ENCODE assay signal across 14 cellular contexts in genomic region chr2:9318461-9319337, GRCh38.
DNase-seq lines count a peak whose midpoint lies in the region; ATAC-seq, FAIRE-seq and TF ChIP-seq lines count a peak whose summit lies in the region.
"Had no signal": no experiment of that assay in that cellular context is flagged by ENCODE, and none has a peak within 500 bp of the region (broad histone marks: within the 10 kb centered on the region; RNA-seq: fewer than 3 reads in every experiment).

No MANE protein-coding gene starts in this region.

- H3K36me3 Mint-ChIP-seq in nephron progenitor cell (ENCODE audit: low read depth) (peaks cover 38% of the 10 kb centered on the region), CD14-positive monocyte (peaks cover 2 to 3% of the 10 kb centered on the region in 2 donors)

- no peak for TF ChIP-seq CTCF in fibroblast of villous mesenchyme (IDR thresholded peaks at IDR 0.05; ENCODE audit: insufficient read depth, low read depth, low read length)
- TF ChIP-seq CTCF in nephron progenitor cell (IDR thresholded peaks at IDR 0.05) = no peak
- no peak for TF ChIP-seq CTCF in omental fat pad (IDR thresholded peaks at IDR 0.05)
- TF ChIP-seq CTCF in CD14-positive monocyte (IDR thresholded peaks at IDR 0.05) = no peak

- no peak for DNase-seq in Right ventricle myocardium inferior (ENCODE audit: missing footprints)
- no peak for DNase-seq in cardiac septum (ENCODE audit: low spot score)
- DNase-seq in fibroblast of villous mesenchyme (ENCODE audit: low read depth) = peak; percentile 52
- no peak for DNase-seq in nephron progenitor cell
- no peak for DNase-seq in omental fat pad (ENCODE audit: low spot score)
- no peak for DNase-seq in CD14-positive monocyte (ENCODE audit: low spot score)
- DNase-seq in GM19239 (ENCODE audit: insufficient read length, low spot score) = no peak
- DNase-seq: activated T-cell treated with anti-CD3 and anti-CD28 coated beads, Interleukin-2, amount 50 U/mL, for 4 hours; EL; NCI-H446 treated with DMSO at 0.1 percent for 48 hours; trophoblast cell had no signal

- H3K9me3 Mint-ChIP-seq in nephron progenitor cell = no peaks in the 10 kb centered on the region
- H3K9me3 Mint-ChIP-seq in CD14-positive monocyte = no peaks in the 10 kb centered on the region
- H3K9me3 Mint-ChIP-seq: activated T-cell treated with anti-CD3 and anti-CD28 coated beads, Interleukin-2, amount 50 U/mL, for 4 hours had no signal

- H3K4me3 Mint-ChIP-seq in nephron progenitor cell (no peak overlapping the region), CD14-positive monocyte (no peak overlapping the region)
- H3K4me3 Mint-ChIP-seq: activated T-cell treated with anti-CD3 and anti-CD28 coated beads, Interleukin-2, amount 50 U/mL, for 4 hours had no signal

- FAIRE-seq in GM19239 (lab: Jason Lieb, UNC) = no peak

- H3K27ac Mint-ChIP-seq in nephron progenitor cell (peak overlapping the region; percentile 68), CD14-positive monocyte (no peak overlapping the region)

- peaks cover 9% of the 10 kb centered on the region for H3K4me1 Mint-ChIP-seq in nephron progenitor cell
- peaks cover 8% of the 10 kb centered on the region for H3K4me1 Mint-ChIP-seq in CD14-positive monocyte

- no peak overlapping the region for H3K4me3 ChIP-seq in fibroblast of villous mesenchyme (ENCODE audit: low read depth, low read length)
- H3K4me3 ChIP-seq: prostate gland had no signal

- ATAC-seq in Right ventricle myocardium inferior (peak; percentile 75), omental fat pad (ENCODE audit: low FRiP score) (no peak), HG03045 (IDR thresholded peaks at IDR 0.05; ENCODE audit: unreplicated experiment) (no peak)
- ATAC-seq: activated CD4-positive, CD25-positive, alpha-beta regulatory T cell treated with anti-CD3 and anti-CD28 coated beads, Interleukin-2, amount 50 U/mL, for 24 hours; activated T-cell treated with anti-CD3 and anti-CD28 coated beads, Interleukin-2, amount 50 U/mL, for 4 hours had no signal

- intact Hi-C loops in Right ventricle myocardium inferior (cut with DNase I) (loop anchor here (5.0 kb wide), 1 partner anchor 56 kb away; no protein-coding TSS in a partner anchor), cardiac septum (cut with DNase I) (no loop called here), CD14-positive monocyte (cut with micrococcal nuclease) (no loop called here)

- H3K27me3 Mint-ChIP-seq in nephron progenitor cell (ENCODE audit: low read depth, poor library complexity) (no peaks in the 10 kb centered on the region), CD14-positive monocyte (ENCODE audit: low read depth in 3 of 3) (peaks cover 0 to 5% (median 3%) of the 10 kb centered on the region in 3 donors)
